ENCODE assay signal across 28 cellular contexts in genomic region chr1:164708596-164708995, GRCh38.
DNase-seq lines count a peak whose midpoint lies in the region; ATAC-seq, FAIRE-seq and TF ChIP-seq lines count a peak whose summit lies in the region.
"Had no signal": no experiment of that assay in that cellular context is flagged by ENCODE, and none has a peak within 500 bp of the region (broad histone marks: within the 10 kb centered on the region; RNA-seq: fewer than 3 reads in every experiment).

No MANE protein-coding gene starts in this region.

- H4K20me1 ChIP-seq in PC-3 (ENCODE audit: low read length) (no peaks in the 10 kb centered on the region), osteoblast (ENCODE audit: insufficient read depth, low read length) (no peaks in the 10 kb centered on the region)

- TF ChIP-seq EP300 in A549 (IDR thresholded peaks at IDR 0.05): no peak

- no peak for TF ChIP-seq POLR2A in A549 (IDR thresholded peaks at IDR 0.05; ENCODE audit: low read length)

- H3K27ac ChIP-seq in A549: peak overlapping the region; percentile 63 to 86; a peak in 4 of 6 replicates
- peak overlapping the region; percentile 95 for H3K27ac ChIP-seq in PC-3 (ENCODE audit: low read length)
- peak overlapping the region; percentile 46 for H3K27ac ChIP-seq in osteoblast (ENCODE audit: low read depth, low read length)
- H3K27ac ChIP-seq: lower lobe of right lung had no signal

- CTCF ChIA-PET in A549 (lab: Yijun Ruan, JAX) (no interaction called here), PC-3 (lab: Charles Lee) (no interaction called here)

- TF ChIP-seq RAD21 in A549 (conservative IDR thresholded peaks at IDR 0.05 in 1 of 2, IDR thresholded peaks at IDR 0.05 in 1 of 2): no peak

- no peaks in the 10 kb centered on the region for H3K27me3 ChIP-seq in PC-3 (ENCODE audit: low read length)
- H3K27me3 ChIP-seq in osteoblast (ENCODE audit: insufficient read depth, low read length): no peaks in the 10 kb centered on the region
- H3K27me3 ChIP-seq: dorsolateral prefrontal cortex had no signal

- ATAC-seq in A549: no peak
- no peak for ATAC-seq in PC-3
- ATAC-seq in GM21390 (IDR thresholded peaks at IDR 0.05; ENCODE audit: unreplicated experiment): no peak
- ATAC-seq: naive thymus-derived CD8-positive, alpha-beta T cell; T-cell had no signal

- no peak overlapping the region for H3K4me3 Mint-ChIP-seq in dendritic cell treated with granulocyte-macrophage colony-stimulating factor and Interleukin-4, amounts not matched to agents 40 ng/mL and 50 ng/mL, for 4 days
- no peak overlapping the region for H3K4me3 Mint-ChIP-seq in immature natural killer cell
- H3K4me3 Mint-ChIP-seq: activated B cell treated with CpG ODN at 0.5 μM for 24 hours; B cell; H9; naive thymus-derived CD8-positive, alpha-beta T cell; T-cell had no signal

- no peaks in the 10 kb centered on the region for H3K36me3 Mint-ChIP-seq in dendritic cell treated with granulocyte-macrophage colony-stimulating factor and Interleukin-4, amounts not matched to agents 40 ng/mL and 50 ng/mL, for 4 days (ENCODE audit: low read depth)
- peaks cover 0 to 7% (median 0%) of the 10 kb centered on the region in 3 donors for H3K36me3 Mint-ChIP-seq in immature natural killer cell
- H3K36me3 Mint-ChIP-seq: T-cell had no signal

- TF ChIP-seq CTCF in A549 (IDR thresholded peaks at IDR 0.05) (no peak), PC-3 (conservative IDR thresholded peaks at IDR 0.05; ENCODE audit: low read depth, low read length) (no peak), osteoblast (IDR thresholded peaks at IDR 0.05; ENCODE audit: extremely low read depth, low read depth, low read length) (no peak)

- DNase-seq in A549 (ENCODE audit: low read depth in 1 of 2, low spot score in 1 of 2): no peak
- no peak for DNase-seq in PC-3
- DNase-seq in osteoblast (ENCODE audit: insufficient read length, low spot score, missing footprints): no peak
- no peak for DNase-seq in immature natural killer cell
- no peak for DNase-seq in D341Med (ENCODE audit: low spot score)
- DNase-seq in activated T-cell treated with anti-CD3 and anti-CD28 coated beads for 4 hours: no peak
- DNase-seq: activated B cell treated with CpG ODN at 0.5 μM for 24 hours; activated CD4-positive, alpha-beta T cell treated with anti-CD3 and anti-CD28 coated beads, Interleukin-2, amount 50 U/mL, for 1 hour; activated naive CD4-positive, alpha-beta T cell treated with Interleukin-2 at 50 U/mL for 16 hours; cerebellar nuclear complex; DMS153; dorsolateral prefrontal cortex; H9; KG1; lower lobe of right lung; naive thymus-derived CD8-positive, alpha-beta T cell; NCI-H1105; NCI-H187; NCI-H446 treated with DMSO at 0.1 percent for 48 hours; RPMI8226; stimulated activated CD4-positive, alpha-beta T cell treated with anti-CD3 and anti-CD28 coated beads, Interleukin-4, amount 100 ng/mL, for 24 hours; T-cell had no signal

- peaks cover 39% of the 10 kb centered on the region for H3K4me1 Mint-ChIP-seq in dendritic cell treated with granulocyte-macrophage colony-stimulating factor and Interleukin-4, amounts not matched to agents 40 ng/mL and 50 ng/mL, for 4 days (ENCODE audit: low read depth)
- H3K4me1 Mint-ChIP-seq in immature natural killer cell: peaks cover 20 to 26% of the 10 kb centered on the region in 2 donors
- H3K4me1 Mint-ChIP-seq: activated B cell treated with CpG ODN at 0.5 μM for 24 hours, B cell, T-cell had no signal

- 83% methylated on average over 3 of the region's 3 CpGs for WGBS in A549 (ENCODE audit: missing lambda C conversion rate)

- H2AFZ ChIP-seq in PC-3 (ENCODE audit: low read length) (no peak overlapping the region), osteoblast (ENCODE audit: low read length) (no peak overlapping the region)

- no peak overlapping the region for H3K4me3 ChIP-seq in A549
- no peak overlapping the region for H3K4me3 ChIP-seq in PC-3 (ENCODE audit: low read length)
- H3K4me3 ChIP-seq in osteoblast (ENCODE audit: insufficient read depth, low read length): no peak overlapping the region
- H3K4me3 ChIP-seq: dorsolateral prefrontal cortex, lower lobe of right lung, prostate gland had no signal

- H3F3A ChIP-seq in PC-3 (ENCODE audit: low read length, unreplicated experiment): peaks cover 10% of the 10 kb centered on the region

- no peaks in the 10 kb centered on the region for H3K9me2 ChIP-seq in PC-3 (replicated peaks; ENCODE audit: low read length)

- H3K79me2 ChIP-seq in PC-3 (ENCODE audit: low read length) (no peaks in the 10 kb centered on the region), osteoblast (ENCODE audit: insufficient read depth, low read length) (no peaks in the 10 kb centered on the region)

- no TSS peak for BruUV-seq in PC-3 (replicated peaks; lab: Mats Ljungman, UMichigan)

- H3K27me3 Mint-ChIP-seq in dendritic cell treated with granulocyte-macrophage colony-stimulating factor and Interleukin-4, amounts not matched to agents 40 ng/mL and 50 ng/mL, for 4 days: peaks cover 49% of the 10 kb centered on the region
- H3K27me3 Mint-ChIP-seq in immature natural killer cell (ENCODE audit: low read depth in 3 of 3): peaks cover 7 to 10% (median 10%) of the 10 kb centered on the region in 3 donors

- H3K9me3 Mint-ChIP-seq in dendritic cell treated with granulocyte-macrophage colony-stimulating factor and Interleukin-4, amounts not matched to agents 40 ng/mL and 50 ng/mL, for 4 days: no peaks in the 10 kb centered on the region
- H3K9me3 Mint-ChIP-seq in immature natural killer cell: no peaks in the 10 kb centered on the region
- H3K9me3 Mint-ChIP-seq: activated B cell treated with CpG ODN at 0.5 μM for 24 hours, H9 had no signal

- peak overlapping the region; percentile 18 for H3K27ac Mint-ChIP-seq in dendritic cell treated with granulocyte-macrophage colony-stimulating factor and Interleukin-4, amounts not matched to agents 40 ng/mL and 50 ng/mL, for 4 days
- H3K27ac Mint-ChIP-seq in immature natural killer cell: no peak overlapping the region
- H3K27ac Mint-ChIP-seq: activated B cell treated with CpG ODN at 0.5 μM for 24 hours; B cell; naive thymus-derived CD8-positive, alpha-beta T cell; T-cell had no signal

- no peak for FAIRE-seq in A549 (lab: Jason Lieb, UNC)
- FAIRE-seq: endometrium, islet of Langerhans had no signal

- H3K4me2 ChIP-seq in A549 (peak overlapping the region; percentile 32; the same call in 1 of the 3 replicates), PC-3 (ENCODE audit: low read length) (peak overlapping the region; percentile 25; the same call in 1 of the 2 replicates), osteoblast (ENCODE audit: insufficient read depth, low read length) (no peak overlapping the region)

- H3K4me1 ChIP-seq in A549 (peaks cover 73% of the 10 kb centered on the region), PC-3 (ENCODE audit: insufficient read depth, low read length) (peaks cover 47% of the 10 kb centered on the region), osteoblast (ENCODE audit: insufficient read depth, low read length) (peaks cover 28% of the 10 kb centered on the region)

- 0 out of 2 replicates have a peak overlapping the region, but pooled peaks have one; percentile 6 for H3K9ac ChIP-seq in PC-3 (ENCODE audit: low read length)

- H3K36me3 ChIP-seq in PC-3 (ENCODE audit: low read depth, low read length) (no peaks in the 10 kb centered on the region), osteoblast (ENCODE audit: insufficient read depth, low read length) (no peaks in the 10 kb centered on the region)
- H3K36me3 ChIP-seq: lower lobe of right lung, prostate gland had no signal

- H3K9me3 ChIP-seq in A549: no peaks in the 10 kb centered on the region
- H3K9me3 ChIP-seq in PC-3 (ENCODE audit: low read length): no peaks in the 10 kb centered on the region
- no peaks in the 10 kb centered on the region for H3K9me3 ChIP-seq in osteoblast (ENCODE audit: low read depth, low read length)
- H3K9me3 ChIP-seq: lower lobe of right lung, prostate gland had no signal

- POLR2A ChIA-PET in A549 (lab: Yijun Ruan, JAX): no interaction called here
- POLR2A ChIA-PET in PC-3 (lab: Charles Lee; ENCODE audit: unreplicated experiment): no interaction called here

- intact Hi-C loops in PC-3 (cut with micrococcal nuclease): loop anchor here (5.0 kb wide), 2 partner anchors 61 to 96 kb away; no protein-coding TSS in a partner anchor
- intact Hi-C loops in dendritic cell treated with granulocyte-macrophage colony-stimulating factor and Interleukin-4, amounts not matched to agents 40 ng/mL and 50 ng/mL, for 4 days (cut with micrococcal nuclease): no loop called here

TF ChIP-seq in A549, 52 proteins besides CTCF, POLR2A, EP300 and RAD21 (continues in another document):
- TF ChIP-seq MAZ (IDR thresholded peaks at IDR 0.05; ENCODE audit: borderline replicate concordance, low read depth, low read length) (no peak), FOXS1 (CRISPR knock-in tag; IDR thresholded peaks at IDR 0.05) (no peak), JUNB (IDR thresholded peaks at IDR 0.05) (no peak), CHD4 (IDR thresholded peaks at IDR 0.05; ENCODE audit: borderline replicate concordance) (0 out of 2 replicates have a peak, but pooled peaks have one; percentile 70), PBX3 (IDR thresholded peaks at IDR 0.05) (no peak), ZSCAN20 (CRISPR knock-in tag; IDR thresholded peaks at IDR 0.05) (no peak), CBX8 (IDR thresholded peaks at IDR 0.05) (no peak), RCOR1 (IDR thresholded peaks at IDR 0.05; ENCODE audit: low read depth, low read length) (no peak), CBX2 (IDR thresholded peaks at IDR 0.05; ENCODE audit: borderline replicate concordance, low read depth) (no peak), TFCP2L1 (CRISPR knock-in tag; IDR thresholded peaks at IDR 0.05) (no peak), EHF (CRISPR knock-in tag; IDR thresholded peaks at IDR 0.05) (no peak), FOSB (CRISPR knock-in tag; IDR thresholded peaks at IDR 0.05) (no peak), ZC3H11A (IDR thresholded peaks at IDR 0.05) (no peak), EHMT2 (IDR thresholded peaks at IDR 0.05; ENCODE audit: low read depth) (no peak)
- TF ChIP-seq, protein P1, sequence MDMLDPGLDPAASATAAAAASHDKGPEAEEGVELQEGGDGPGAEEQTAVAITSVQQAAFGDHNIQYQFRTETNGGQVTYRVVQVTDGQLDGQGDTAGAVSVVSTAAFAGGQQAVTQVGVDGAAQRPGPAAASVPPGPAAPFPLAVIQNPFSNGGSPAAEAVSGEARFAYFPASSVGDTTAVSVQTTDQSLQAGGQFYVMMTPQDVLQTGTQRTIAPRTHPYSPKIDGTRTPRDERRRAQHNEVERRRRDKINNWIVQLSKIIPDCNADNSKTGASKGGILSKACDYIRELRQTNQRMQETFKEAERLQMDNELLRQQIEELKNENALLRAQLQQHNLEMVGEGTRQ (IDR thresholded peaks at IDR 0.05): no peak
